Comparison of ENCODE assay signal across 26 cellular contexts in genomic region chr7:111903016-111903415, GRCh38.
"Had no signal": no experiment of that assay in that cellular context is flagged by ENCODE, and none has a peak within 500 bp of the region (broad histone marks: within the 10 kb centered on the region; RNA-seq: fewer than 3 reads in every experiment).

No MANE protein-coding gene starts in this region.

- FAIRE-seq: islet of Langerhans, kidney, pancreas had no signal

- H3K27ac ChIP-seq: left ventricle myocardium inferior, pancreas, prostate gland, skin epidermis, suprapubic skin, thoracic aorta, tibial artery, upper lobe of right lung, uterus had no signal

- H3K36me3 ChIP-seq: pancreas, prostate gland, thoracic aorta, uterus had no signal

- H3K9me3 ChIP-seq: left ventricle myocardium inferior, pancreas, prostate gland, suprapubic skin, thoracic aorta, tibial artery, upper lobe of right lung, uterus had no signal

- DNase-seq: hypothalamus; immature natural killer cell; kidney; left ventricle myocardium inferior; midbrain; naive thymus-derived CD8-positive, alpha-beta T cell; nucleus accumbens; pancreas; posterior cingulate gyrus; retina; right cardiac atrium; stimulated activated CD4-positive, alpha-beta T cell treated with anti-CD3 and anti-CD28 coated beads, Interleukin-12 subunit alpha, Interleukin-12 subunit beta, amount 100 ng/mL, for 4 hours; stimulated activated CD4-positive, alpha-beta T cell treated with anti-CD3 and anti-CD28 coated beads, Interleukin-4, amount 100 ng/mL, for 24 hours; stimulated activated naive CD4-positive, alpha-beta T cell; tibial artery; trophoblast cell; upper lobe of right lung; uterus had no signal

- H3K27me3 ChIP-seq: pancreas, suprapubic skin, tibial artery, upper lobe of right lung, uterus had no signal

- ATAC-seq: naive thymus-derived CD8-positive, alpha-beta T cell; pancreas; right cardiac atrium; sciatic nerve; stimulated activated effector memory CD8-positive, alpha-beta T cell treated with anti-CD3 and anti-CD28 coated beads, Interleukin-12 subunit alpha, Interleukin-12 subunit beta, amount 100 ng/mL, for 72 hours; upper lobe of right lung had no signal

- H3K4me3 ChIP-seq: left ventricle myocardium inferior, lung, pancreas, prostate gland, skin epidermis, suprapubic skin, thoracic aorta, tibial artery, upper lobe of right lung, uterus had no signal

- H3K4me1 ChIP-seq: left ventricle myocardium inferior, pancreas, prostate gland, tibial artery, upper lobe of right lung, uterus had no signal
